ENCODE assay signal across 1 cellular context in the genomic region with DNA sequence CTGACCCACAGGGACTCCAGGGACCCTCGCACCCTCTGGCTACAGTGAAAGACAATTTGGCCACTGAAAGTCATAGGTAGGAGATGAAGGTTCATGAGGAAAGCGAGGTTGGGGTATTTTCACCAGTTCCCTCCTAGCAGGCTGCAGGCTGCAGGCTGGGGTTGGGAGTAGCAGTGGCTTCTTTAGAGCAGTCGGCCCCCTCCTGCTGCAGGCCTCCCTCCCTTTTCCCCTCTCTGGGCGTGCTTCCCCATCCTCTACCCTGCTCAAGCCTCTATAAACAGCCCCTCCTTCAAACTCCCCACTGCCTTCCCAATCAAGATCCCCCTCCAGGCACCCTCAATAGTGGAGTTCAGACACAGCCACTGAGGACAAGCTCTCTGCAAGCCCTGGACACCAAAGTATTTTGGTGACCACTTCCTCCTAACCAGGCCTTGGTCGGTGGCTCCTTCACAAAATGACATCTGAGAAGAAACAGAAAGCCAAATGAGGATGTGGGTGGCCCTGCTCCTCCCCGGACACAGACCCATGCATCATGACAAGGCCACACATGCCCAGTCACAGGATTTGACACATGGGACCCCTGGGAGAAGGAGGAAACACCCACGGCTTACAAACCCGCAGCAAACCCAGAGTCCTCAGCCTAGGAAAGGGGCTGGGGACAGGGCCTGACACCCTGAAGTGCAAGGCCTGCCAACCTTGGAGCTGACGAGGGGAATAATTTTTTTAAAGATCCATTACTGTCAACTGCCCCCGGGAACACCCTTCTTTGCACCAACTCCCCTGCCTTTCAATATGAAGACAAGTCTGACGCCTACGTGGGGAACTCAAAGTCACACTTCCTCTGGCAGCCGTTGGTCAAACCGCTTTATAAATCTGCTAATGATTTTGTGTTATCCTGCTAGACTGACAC.
TF ChIP-seq lines count a peak whose summit lies in the region.

No MANE protein-coding gene starts in this region.

TF ChIP-seq in GM12878, 131 proteins besides CTCF, POLR2A, EP300 and RAD21 (continued from another document and continues in another):
- TF ChIP-seq, protein P1, sequence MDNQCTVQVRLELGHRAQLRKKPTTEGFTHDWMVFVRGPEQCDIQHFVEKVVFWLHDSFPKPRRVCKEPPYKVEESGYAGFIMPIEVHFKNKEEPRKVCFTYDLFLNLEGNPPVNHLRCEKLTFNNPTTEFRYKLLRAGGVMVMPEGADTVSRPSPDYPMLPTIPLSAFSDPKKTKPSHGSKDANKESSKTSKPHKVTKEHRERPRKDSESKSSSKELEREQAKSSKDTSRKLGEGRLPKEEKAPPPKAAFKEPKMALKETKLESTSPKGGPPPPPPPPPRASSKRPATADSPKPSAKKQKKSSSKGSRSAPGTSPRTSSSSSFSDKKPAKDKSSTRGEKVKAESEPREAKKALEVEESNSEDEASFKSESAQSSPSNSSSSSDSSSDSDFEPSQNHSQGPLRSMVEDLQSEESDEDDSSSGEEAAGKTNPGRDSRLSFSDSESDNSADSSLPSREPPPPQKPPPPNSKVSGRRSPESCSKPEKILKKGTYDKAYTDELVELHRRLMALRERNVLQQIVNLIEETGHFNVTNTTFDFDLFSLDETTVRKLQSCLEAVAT (IDR thresholded peaks at IDR 0.05) = no peak
- TF ChIP-seq ZNF384 (IDR thresholded peaks at IDR 0.05; ENCODE audit: borderline replicate concordance, low read depth, low read length) (peak; percentile 25; the same call in 1 of the 2 replicates), ZBED1 (IDR thresholded peaks at IDR 0.05; ENCODE audit: borderline replicate concordance) (no peak), SMARCA5 (IDR thresholded peaks at IDR 0.05) (no peak), CHD1 (IDR thresholded peaks at IDR 0.05; ENCODE audit: low read depth, low read length) (no peak), PAX5 (IDR thresholded peaks at IDR 0.05; ENCODE audit: borderline replicate concordance, low read depth, low read length) (peak; percentile 63; the same call in 1 of the 2 replicates), TCF7 (IDR thresholded peaks at IDR 0.05; ENCODE audit: borderline replicate concordance) (no peak), MYC (IDR thresholded peaks at IDR 0.05; ENCODE audit: insufficient read depth, insufficient read length, insufficient replicate concordance, low read length, severe bottlenecking) (no peak), E2F8 (IDR thresholded peaks at IDR 0.05; ENCODE audit: low read depth, partially characterized antibody) (no peak), SPI1 (IDR thresholded peaks at IDR 0.05; ENCODE audit: borderline replicate concordance, insufficient read depth, low read depth, low read length) (peak; percentile 84), STAT3 (IDR thresholded peaks at IDR 0.05; ENCODE audit: low read depth, low read length) (no peak), SREBF1 (IDR thresholded peaks at IDR 0.05; ENCODE audit: low read length) (no peak), BACH1 (IDR thresholded peaks at IDR 0.05; ENCODE audit: borderline replicate concordance) (0 out of 2 replicates have a peak, but pooled peaks have one; percentile 7), HCFC1 (IDR thresholded peaks at IDR 0.05; ENCODE audit: low read length) (no peak), ZNF217 (IDR thresholded peaks at IDR 0.05) (no peak), RB1 (IDR thresholded peaks at IDR 0.05; ENCODE audit: borderline replicate concordance) (no peak), LARP7 (IDR thresholded peaks at IDR 0.05) (no peak), IKZF1 (conservative IDR thresholded peaks at IDR 0.05) (peak; percentile 94), RELB (IDR thresholded peaks at IDR 0.05; ENCODE audit: low read depth) (peak; percentile 87), TCF12 (IDR thresholded peaks at IDR 0.05; ENCODE audit: low read depth, low read length) (no peak), ASH2L (IDR thresholded peaks at IDR 0.05; ENCODE audit: borderline replicate concordance, low read depth) (0 out of 2 replicates have a peak, but pooled peaks have one; percentile 32), TBL1XR1 (IDR thresholded peaks at IDR 0.05; ENCODE audit: low read depth, low read length) (peak; percentile 24; the same call in 1 of the 2 replicates), ZSCAN29 (IDR thresholded peaks at IDR 0.05) (no peak), NRF1 (conservative IDR thresholded peaks at IDR 0.05; ENCODE audit: low read depth, low read length) (no peak), TAF1 (IDR thresholded peaks at IDR 0.05; ENCODE audit: borderline replicate concordance, low read depth, low read length) (no peak), GABPA (IDR thresholded peaks at IDR 0.05; ENCODE audit: low read depth) (no peak), SP1 (IDR thresholded peaks at IDR 0.05; ENCODE audit: low read depth, low read length) (peak; percentile 65), IRF3 (IDR thresholded peaks at IDR 0.05) (no peak), ETV6 (conservative IDR thresholded peaks at IDR 0.05 in 1 of 2, IDR thresholded peaks at IDR 0.05 in 1 of 2; ENCODE audit: borderline replicate concordance in 1 of 2, low read depth in 1 of 2) (peak in 1 of 2 experiments; percentile 28; a peak in 1 of 4 replicates), MXI1 (IDR thresholded peaks at IDR 0.05; ENCODE audit: low read depth, low read length) (peak; percentile 74), JUND (IDR thresholded peaks at IDR 0.05; ENCODE audit: low read depth, low read length) (no peak), REST (IDR thresholded peaks at IDR 0.05; ENCODE audit: low read depth, low read length) (no peak), EZH2 (IDR thresholded peaks at IDR 0.05; ENCODE audit: borderline replicate concordance, control insufficient read depth, low read depth, low read length) (no peak), WRNIP1 (IDR thresholded peaks at IDR 0.05; ENCODE audit: borderline replicate concordance, low read depth, low read length) (no peak), CHD4 (IDR thresholded peaks at IDR 0.05) (no peak)
- TF ChIP-seq, protein P2, sequence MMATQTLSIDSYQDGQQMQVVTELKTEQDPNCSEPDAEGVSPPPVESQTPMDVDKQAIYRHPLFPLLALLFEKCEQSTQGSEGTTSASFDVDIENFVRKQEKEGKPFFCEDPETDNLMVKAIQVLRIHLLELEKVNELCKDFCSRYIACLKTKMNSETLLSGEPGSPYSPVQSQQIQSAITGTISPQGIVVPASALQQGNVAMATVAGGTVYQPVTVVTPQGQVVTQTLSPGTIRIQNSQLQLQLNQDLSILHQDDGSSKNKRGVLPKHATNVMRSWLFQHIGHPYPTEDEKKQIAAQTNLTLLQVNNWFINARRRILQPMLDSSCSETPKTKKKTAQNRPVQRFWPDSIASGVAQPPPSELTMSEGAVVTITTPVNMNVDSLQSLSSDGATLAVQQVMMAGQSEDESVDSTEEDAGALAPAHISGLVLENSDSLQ (IDR thresholded peaks at IDR 0.05) = peak; percentile 71
- TF ChIP-seq, protein P3, sequence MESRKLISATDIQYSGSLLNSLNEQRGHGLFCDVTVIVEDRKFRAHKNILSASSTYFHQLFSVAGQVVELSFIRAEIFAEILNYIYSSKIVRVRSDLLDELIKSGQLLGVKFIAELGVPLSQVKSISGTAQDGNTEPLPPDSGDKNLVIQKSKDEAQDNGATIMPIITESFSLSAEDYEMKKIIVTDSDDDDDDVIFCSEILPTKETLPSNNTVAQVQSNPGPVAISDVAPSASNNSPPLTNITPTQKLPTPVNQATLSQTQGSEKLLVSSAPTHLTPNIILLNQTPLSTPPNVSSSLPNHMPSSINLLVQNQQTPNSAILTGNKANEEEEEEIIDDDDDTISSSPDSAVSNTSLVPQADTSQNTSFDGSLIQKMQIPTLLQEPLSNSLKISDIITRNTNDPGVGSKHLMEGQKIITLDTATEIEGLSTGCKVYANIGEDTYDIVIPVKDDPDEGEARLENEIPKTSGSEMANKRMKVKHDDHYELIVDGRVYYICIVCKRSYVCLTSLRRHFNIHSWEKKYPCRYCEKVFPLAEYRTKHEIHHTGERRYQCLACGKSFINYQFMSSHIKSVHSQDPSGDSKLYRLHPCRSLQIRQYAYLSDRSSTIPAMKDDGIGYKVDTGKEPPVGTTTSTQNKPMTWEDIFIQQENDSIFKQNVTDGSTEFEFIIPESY (IDR thresholded peaks at IDR 0.05) = no peak
